ENCODE assay signal across 1 cellular context in the genomic region with DNA sequence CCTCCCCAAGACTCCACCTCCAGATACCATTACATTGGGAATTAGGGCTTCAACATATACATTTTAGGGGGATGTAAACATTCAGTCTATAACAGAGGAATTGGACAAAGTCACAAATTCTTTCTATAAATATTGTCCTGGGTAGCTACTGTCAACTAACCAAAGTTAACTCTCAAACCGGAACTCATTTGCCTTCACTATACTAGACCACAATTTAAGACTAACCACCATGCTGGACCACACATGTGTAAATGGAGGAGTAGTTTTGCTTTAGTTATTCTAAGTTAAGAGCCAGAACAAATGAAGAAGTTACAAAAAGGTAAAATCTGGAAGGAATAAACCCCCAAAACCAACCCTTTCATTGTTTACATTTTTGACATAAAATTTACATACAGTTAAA.
TF ChIP-seq lines count a peak whose summit lies in the region.

No MANE protein-coding gene starts in this region.

TF ChIP-seq in WTC11, 78 proteins besides CTCF, POLR2A, EP300 and RAD21 (continued from another document):
- TF ChIP-seq FOXP4 (CRISPR knock-in tag; IDR thresholded peaks at IDR 0.05) (no peak), TEAD4 (CRISPR knock-in tag; IDR thresholded peaks at IDR 0.05) (no peak), FOXJ3 (CRISPR knock-in tag; IDR thresholded peaks at IDR 0.05; ENCODE audit: borderline replicate concordance) (no peak), ATF3 (CRISPR knock-in tag; conservative IDR thresholded peaks at IDR 0.05) (no peak)
